1 cellular context compared by ENCODE assay signal in the genomic region with DNA sequence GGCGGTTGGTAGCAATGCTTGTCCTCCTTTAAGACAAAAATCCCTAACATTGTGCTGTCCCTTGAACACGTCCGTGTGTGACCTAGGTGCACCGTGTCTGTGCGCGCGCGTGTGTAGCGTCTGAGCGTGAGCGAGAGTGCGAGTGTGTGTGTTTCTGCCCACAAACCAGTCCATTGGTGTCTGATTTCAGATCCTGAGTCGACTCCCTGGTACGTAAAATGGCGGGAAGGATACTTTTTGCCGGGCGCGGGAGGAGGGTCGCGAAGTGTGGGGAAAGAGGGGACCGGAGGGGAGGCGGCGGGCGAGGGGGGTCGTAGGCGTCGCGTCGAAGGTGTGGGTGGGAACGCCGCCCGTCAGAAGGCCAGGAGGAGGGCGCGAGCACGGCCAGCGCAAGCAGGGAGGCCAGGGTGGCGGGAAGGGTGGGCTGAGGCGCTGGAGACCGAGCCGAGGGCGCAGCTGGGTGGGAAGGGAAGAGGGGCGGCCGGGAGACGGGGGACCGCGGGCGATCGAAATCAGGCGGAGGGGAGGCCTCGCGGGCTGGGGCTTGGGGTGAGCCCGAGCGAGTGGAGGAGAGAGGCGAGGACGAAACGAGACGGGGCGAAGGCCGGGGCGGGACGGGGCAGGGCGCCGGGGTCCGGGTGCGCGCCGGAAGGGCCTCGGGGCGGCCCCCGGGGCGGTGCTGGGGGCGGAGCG.
A peak's percentile ranks its signal among the peaks of the same experiment; 100 is the strongest.
TF ChIP-seq lines count a peak whose summit lies in the region.

No MANE protein-coding gene starts in this region.

TF ChIP-seq in GM12878, 131 proteins besides CTCF, POLR2A, EP300 and RAD21 (continued from another document):
- TF ChIP-seq, protein P1, sequence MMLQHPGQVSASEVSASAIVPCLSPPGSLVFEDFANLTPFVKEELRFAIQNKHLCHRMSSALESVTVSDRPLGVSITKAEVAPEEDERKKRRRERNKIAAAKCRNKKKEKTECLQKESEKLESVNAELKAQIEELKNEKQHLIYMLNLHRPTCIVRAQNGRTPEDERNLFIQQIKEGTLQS (IDR thresholded peaks at IDR 0.05; ENCODE audit: borderline replicate concordance, extremely low read depth, low read depth, low read length): no peak
- TF ChIP-seq RAD51 (IDR thresholded peaks at IDR 0.05) (no peak), RB1 (IDR thresholded peaks at IDR 0.05; ENCODE audit: borderline replicate concordance) (peak; percentile 55; the same call in 1 of the 2 replicates), HDAC6 (IDR thresholded peaks at IDR 0.05; ENCODE audit: unreplicated experiment) (no peak), GABPA (IDR thresholded peaks at IDR 0.05; ENCODE audit: low read depth) (no peak), MTA2 (IDR thresholded peaks at IDR 0.05; ENCODE audit: low read depth) (no peak), LARP7 (IDR thresholded peaks at IDR 0.05) (no peak; the same call in 1 of the 2 replicates), BHLHE40 (IDR thresholded peaks at IDR 0.05; ENCODE audit: borderline replicate concordance in 1 of 2, low read depth in 2 of 2, low read length in 1 of 2) (0 out of 4 replicates have a peak, but pooled peaks of 1 of the 2 experiments have one; percentile 17), NFYA (IDR thresholded peaks at IDR 0.05; ENCODE audit: borderline replicate concordance, low read depth, low read length) (no peak), RELA (IDR thresholded peaks at IDR 0.05; ENCODE audit: borderline replicate concordance, partially characterized antibody) (no peak), ZNF384 (IDR thresholded peaks at IDR 0.05; ENCODE audit: borderline replicate concordance, low read depth, low read length) (no peak), HDAC2 (IDR thresholded peaks at IDR 0.05) (no peak), TBL1XR1 (IDR thresholded peaks at IDR 0.05; ENCODE audit: low read depth, low read length) (no peak), JUNB (IDR thresholded peaks at IDR 0.05) (no peak), JUND (IDR thresholded peaks at IDR 0.05; ENCODE audit: low read depth, low read length) (no peak), NR2C2 (IDR thresholded peaks at IDR 0.05; ENCODE audit: borderline replicate concordance, control insufficient read depth, insufficient read length, low read depth) (no peak), BRCA1 (IDR thresholded peaks at IDR 0.05; ENCODE audit: low read depth, low read length) (no peak), KAT2A (conservative IDR thresholded peaks at IDR 0.05; ENCODE audit: control insufficient read depth, low read depth, low read length) (no peak), CBX3 (IDR thresholded peaks at IDR 0.05; ENCODE audit: borderline replicate concordance, low read depth) (no peak), ETV6 (conservative IDR thresholded peaks at IDR 0.05 in 1 of 2, IDR thresholded peaks at IDR 0.05 in 1 of 2; ENCODE audit: borderline replicate concordance in 1 of 2, low read depth in 1 of 2) (no peak), SIN3A (IDR thresholded peaks at IDR 0.05; ENCODE audit: low read depth, low read length) (0 out of 2 replicates have a peak, but pooled peaks have one; percentile 76), HCFC1 (IDR thresholded peaks at IDR 0.05; ENCODE audit: low read length) (no peak)
- TF ChIP-seq, protein P2, sequence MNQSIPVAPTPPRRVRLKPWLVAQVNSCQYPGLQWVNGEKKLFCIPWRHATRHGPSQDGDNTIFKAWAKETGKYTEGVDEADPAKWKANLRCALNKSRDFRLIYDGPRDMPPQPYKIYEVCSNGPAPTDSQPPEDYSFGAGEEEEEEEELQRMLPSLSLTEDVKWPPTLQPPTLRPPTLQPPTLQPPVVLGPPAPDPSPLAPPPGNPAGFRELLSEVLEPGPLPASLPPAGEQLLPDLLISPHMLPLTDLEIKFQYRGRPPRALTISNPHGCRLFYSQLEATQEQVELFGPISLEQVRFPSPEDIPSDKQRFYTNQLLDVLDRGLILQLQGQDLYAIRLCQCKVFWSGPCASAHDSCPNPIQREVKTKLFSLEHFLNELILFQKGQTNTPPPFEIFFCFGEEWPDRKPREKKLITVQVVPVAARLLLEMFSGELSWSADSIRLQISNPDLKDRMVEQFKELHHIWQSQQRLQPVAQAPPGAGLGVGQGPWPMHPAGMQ (IDR thresholded peaks at IDR 0.05; ENCODE audit: borderline replicate concordance): no peak
- TF ChIP-seq, protein P3, sequence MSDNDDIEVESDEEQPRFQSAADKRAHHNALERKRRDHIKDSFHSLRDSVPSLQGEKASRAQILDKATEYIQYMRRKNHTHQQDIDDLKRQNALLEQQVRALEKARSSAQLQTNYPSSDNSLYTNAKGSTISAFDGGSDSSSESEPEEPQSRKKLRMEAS (IDR thresholded peaks at IDR 0.05; ENCODE audit: low read depth, low read length): 0 out of 2 replicates have a peak, but pooled peaks have one; percentile 20
- TF ChIP-seq, protein P4, sequence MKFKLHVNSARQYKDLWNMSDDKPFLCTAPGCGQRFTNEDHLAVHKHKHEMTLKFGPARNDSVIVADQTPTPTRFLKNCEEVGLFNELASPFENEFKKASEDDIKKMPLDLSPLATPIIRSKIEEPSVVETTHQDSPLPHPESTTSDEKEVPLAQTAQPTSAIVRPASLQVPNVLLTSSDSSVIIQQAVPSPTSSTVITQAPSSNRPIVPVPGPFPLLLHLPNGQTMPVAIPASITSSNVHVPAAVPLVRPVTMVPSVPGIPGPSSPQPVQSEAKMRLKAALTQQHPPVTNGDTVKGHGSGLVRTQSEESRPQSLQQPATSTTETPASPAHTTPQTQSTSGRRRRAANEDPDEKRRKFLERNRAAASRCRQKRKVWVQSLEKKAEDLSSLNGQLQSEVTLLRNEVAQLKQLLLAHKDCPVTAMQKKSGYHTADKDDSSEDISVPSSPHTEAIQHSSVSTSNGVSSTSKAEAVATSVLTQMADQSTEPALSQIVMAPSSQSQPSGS (IDR thresholded peaks at IDR 0.05; ENCODE audit: low read length): no peak
- TF ChIP-seq, protein P5, sequence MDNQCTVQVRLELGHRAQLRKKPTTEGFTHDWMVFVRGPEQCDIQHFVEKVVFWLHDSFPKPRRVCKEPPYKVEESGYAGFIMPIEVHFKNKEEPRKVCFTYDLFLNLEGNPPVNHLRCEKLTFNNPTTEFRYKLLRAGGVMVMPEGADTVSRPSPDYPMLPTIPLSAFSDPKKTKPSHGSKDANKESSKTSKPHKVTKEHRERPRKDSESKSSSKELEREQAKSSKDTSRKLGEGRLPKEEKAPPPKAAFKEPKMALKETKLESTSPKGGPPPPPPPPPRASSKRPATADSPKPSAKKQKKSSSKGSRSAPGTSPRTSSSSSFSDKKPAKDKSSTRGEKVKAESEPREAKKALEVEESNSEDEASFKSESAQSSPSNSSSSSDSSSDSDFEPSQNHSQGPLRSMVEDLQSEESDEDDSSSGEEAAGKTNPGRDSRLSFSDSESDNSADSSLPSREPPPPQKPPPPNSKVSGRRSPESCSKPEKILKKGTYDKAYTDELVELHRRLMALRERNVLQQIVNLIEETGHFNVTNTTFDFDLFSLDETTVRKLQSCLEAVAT (IDR thresholded peaks at IDR 0.05): peak; percentile 39; the same call in 1 of the 2 replicates
